8 cellular contexts compared by ENCODE assay signal in genomic region chr17:82716383-82717181, GRCh38. TPM values are rescaled to one million over a fixed set of nuclear protein-coding genes. Genes with fewer than 3 reads are reported as not detected.
DNase-seq lines count a peak whose midpoint lies in the region; ATAC-seq and TF ChIP-seq lines count a peak whose summit lies in the region.

TSS of gene FN3KRP (plus strand) at chr17:82716706. CDS start at chr17:82716756, 50 bp downstream.

- intact Hi-C loops in Caco-2 (cut with micrococcal nuclease; ENCODE audit: unreplicated experiment) = loop anchor here (2.0 kb wide), 1 partner anchor 18 kb away; the partner anchor contains the start of gene RAB40B

- H2AFZ ChIP-seq in KMS-11 (ENCODE audit: low read depth) = peak within 1 kb of the TSS; percentile 89

- TF ChIP-seq POLR2A in Peyer's patch (IDR thresholded peaks at IDR 0.05) = peak; percentile 61 to 63

- no peaks in the 10 kb centered on the region; the same call in 1 of the 2 replicates for H4K20me1 ChIP-seq in KMS-11 (ENCODE audit: insufficient read depth)

- no peaks in the 10 kb centered on the region for H3K4me1 ChIP-seq in Caco-2
- H3K4me1 ChIP-seq in KMS-11 (ENCODE audit: low read depth, poor library complexity, severe bottlenecking) = peaks cover 20% of the 10 kb centered on the region
- peaks cover 0 to 18% (median 12%) of the 10 kb centered on the region in 4 donors for H3K4me1 ChIP-seq in Peyer's patch
- peaks cover 0 to 12% of the 10 kb centered on the region in 2 donors for H3K4me1 ChIP-seq in esophagus (ENCODE audit: control insufficient read depth in 2 of 2, insufficient read depth in 2 of 2, low read length in 1 of 2)
- H3K4me1 ChIP-seq in muscle layer of colon (ENCODE audit: insufficient read depth, low read length) = peaks cover 15% of the 10 kb centered on the region

- POLR2A ChIA-PET in Caco-2 (lab: Charles Lee) = interaction anchor here (0.6 to 1.0 kb wide), 5 partner anchors 33 to 1159 kb away, joined by 3 to 7 read pairs (median 4); no protein-coding TSS in a partner anchor

- ATAC-seq in GM21529 (IDR thresholded peaks at IDR 0.05; ENCODE audit: unreplicated experiment) = peak; percentile 59
- peak; percentile 92 to 95 for ATAC-seq in activated T-cell treated with anti-CD3 and anti-CD28 coated beads, Interleukin-2, amount 50 U/mL, for 4 hours

- H3K27ac Mint-ChIP-seq in Caco-2 (ENCODE audit: unreplicated experiment) = peak within 1 kb of the TSS; percentile 24

- H3K36me3 Mint-ChIP-seq in Caco-2 (ENCODE audit: insufficient read depth, unreplicated experiment) = peaks cover 34% of the 10 kb centered on the region
- peaks cover 13% of the 10 kb centered on the region for H3K36me3 Mint-ChIP-seq in activated T-cell treated with anti-CD3 and anti-CD28 coated beads, Interleukin-2, amount 50 U/mL, for 4 hours (ENCODE audit: insufficient read depth)

- DNase-seq in Caco-2 = peak; percentile 92 to 97
- peak; percentile 94 to 98 (median 98) for DNase-seq in Peyer's patch
- DNase-seq in activated T-cell treated with anti-CD3 and anti-CD28 coated beads, Interleukin-2, amount 50 U/mL, for 4 hours = peak; percentile 83
- DNase-seq in stimulated activated CD8-positive, alpha-beta memory T cell treated with anti-CD3 and anti-CD28 coated beads, Interleukin-4, amount 100 ng/mL, for 48 hours = peak; percentile 93

- no peaks in the 10 kb centered on the region for H3K9me3 Mint-ChIP-seq in Caco-2 (ENCODE audit: unreplicated experiment)
- H3K9me3 Mint-ChIP-seq in activated T-cell treated with anti-CD3 and anti-CD28 coated beads, Interleukin-2, amount 50 U/mL, for 4 hours = no peaks in the 10 kb centered on the region

- peak within 1 kb of the TSS; percentile 83 for H3K4me2 ChIP-seq in KMS-11

- H3K27ac ChIP-seq in KMS-11 = peak within 1 kb of the TSS; percentile 21; the same call in 1 of the 2 replicates
- H3K27ac ChIP-seq in Peyer's patch = peak within 1 kb of the TSS; percentile 65 to 89 (median 80)
- H3K27ac ChIP-seq in esophagus (ENCODE audit: low read depth in 2 of 2, low read length in 1 of 2) = peak within 1 kb of the TSS; percentile 66 to 75
- peak within 1 kb of the TSS; percentile 63 for H3K27ac ChIP-seq in muscle layer of colon (ENCODE audit: low read depth, low read length)

- CTCF ChIA-PET in Caco-2 (lab: Charles Lee) = interaction anchor here (0.6 to 1.6 kb wide), 7 partner anchors 9 to 914 kb away, joined by 3 to 8 read pairs (median 6); no protein-coding TSS in a partner anchor

- H3K9ac ChIP-seq in KMS-11 (peak within 1 kb of the TSS; percentile 64; the same call in 1 of the 2 replicates), muscle layer of colon (ENCODE audit: low read length) (peak within 1 kb of the TSS; percentile 65)

- 0 to 1% methylated on average over 71 to 86 of the region's 86 CpGs for WGBS in esophagus, 2 donors

- peak within 1 kb of the TSS; percentile 70 for H3K4me3 Mint-ChIP-seq in Caco-2 (ENCODE audit: unreplicated experiment)
- H3K4me3 Mint-ChIP-seq in activated T-cell treated with anti-CD3 and anti-CD28 coated beads, Interleukin-2, amount 50 U/mL, for 4 hours = peak within 1 kb of the TSS; percentile 95

- 0 out of 2 replicates have a peak, but pooled peaks cover 5% of the 10 kb centered on the region for H3K9me3 ChIP-seq in Caco-2
- H3K9me3 ChIP-seq in Peyer's patch = no peaks in the 10 kb centered on the region
- H3K9me3 ChIP-seq in esophagus (ENCODE audit: control insufficient read depth in 2 of 2, insufficient read depth in 1 of 2, low read depth in 1 of 2, low read length in 1 of 2) = no peaks in the 10 kb centered on the region
- no peaks in the 10 kb centered on the region for H3K9me3 ChIP-seq in muscle layer of colon (ENCODE audit: low read length)

- BruUV-seq in Caco-2 (replicated peaks; lab: Mats Ljungman, UMichigan) = no TSS peak

- H3K79me2 ChIP-seq in KMS-11 (ENCODE audit: insufficient read depth, low read depth) = peaks cover 15% of the 10 kb centered on the region; the same call in 1 of the 2 replicates

- TF ChIP-seq CTCF in Caco-2 (IDR thresholded peaks at IDR 0.05; ENCODE audit: insufficient read depth in 1 of 2, low read depth in 1 of 2, low read length in 1 of 2, severe bottlenecking in 1 of 2, unreplicated experiment in 1 of 2) (no peak), KMS-11 (conservative IDR thresholded peaks at IDR 0.05; ENCODE audit: low read depth, low read length) (no peak), Peyer's patch (IDR thresholded peaks at IDR 0.05) (no peak)

- H3K4me3 ChIP-seq in Caco-2 (ENCODE audit: low read depth, low read length) (peak within 1 kb of the TSS; percentile 95), KMS-11 (IDR thresholded peaks at IDR 0.05; ENCODE audit: insufficient read depth, low read depth, low read length) (peak within 1 kb of the TSS; percentile 16), Peyer's patch (peak within 1 kb of the TSS; percentile 74 to 94 (median 85)), esophagus (ENCODE audit: low read depth in 1 of 2, low read length in 2 of 2) (peak within 1 kb of the TSS; percentile 77 to 79), muscle layer of colon (ENCODE audit: low read depth in 1 of 2, low read length in 2 of 2) (peak within 1 kb of the TSS; percentile 75 to 85)

- H3K27me3 ChIP-seq in Caco-2 (replicated peaks; ENCODE audit: control insufficient read depth, insufficient read depth, low read length) (no peaks in the 10 kb centered on the region), KMS-11 (ENCODE audit: insufficient read depth, low read depth) (no peaks in the 10 kb centered on the region), Peyer's patch (no peaks in the 10 kb centered on the region), esophagus (ENCODE audit: control insufficient read depth in 1 of 2, insufficient read depth in 2 of 2, low read length in 2 of 2) (no peaks in the 10 kb centered on the region), muscle layer of colon (ENCODE audit: control insufficient read depth in 1 of 2, insufficient read depth in 2 of 2, low read length in 2 of 2) (no peaks in the 10 kb centered on the region)

- H3K27me3 Mint-ChIP-seq in Caco-2 (ENCODE audit: insufficient read depth, unreplicated experiment) = no peaks in the 10 kb centered on the region
- no peaks in the 10 kb centered on the region for H3K27me3 Mint-ChIP-seq in activated T-cell treated with anti-CD3 and anti-CD28 coated beads, Interleukin-2, amount 50 U/mL, for 4 hours (ENCODE audit: low read depth)

- H3K4me1 Mint-ChIP-seq in Caco-2 (ENCODE audit: low read depth, unreplicated experiment) = peaks cover 10% of the 10 kb centered on the region
- H3K4me1 Mint-ChIP-seq in activated T-cell treated with anti-CD3 and anti-CD28 coated beads, Interleukin-2, amount 50 U/mL, for 4 hours (ENCODE audit: low read depth) = peaks cover 21% of the 10 kb centered on the region

- peaks cover 2% of the 10 kb centered on the region; the same call in 1 of the 2 replicates for H3K36me3 ChIP-seq in Caco-2 (ENCODE audit: control insufficient read depth, insufficient read depth, low read length)
- no peaks in the 10 kb centered on the region for H3K36me3 ChIP-seq in KMS-11 (ENCODE audit: insufficient read depth)
- peaks cover 0 to 25% (median 0%) of the 10 kb centered on the region in 3 donors for H3K36me3 ChIP-seq in Peyer's patch
- H3K36me3 ChIP-seq in esophagus (ENCODE audit: control insufficient read depth in 2 of 2, insufficient read depth in 2 of 2, low read length in 1 of 2) = peaks cover 0 to 14% of the 10 kb centered on the region in 2 donors
- H3K36me3 ChIP-seq in muscle layer of colon (ENCODE audit: insufficient read depth, low read length) = peaks cover 18% of the 10 kb centered on the region

RNA-seq across cellular contexts. Expression of gene FN3KRP, which starts in this region (rescaled TPM):
- total RNA-seq in Caco-2 (2022) = 47.2 and 53.6 TPM in 2 replicates
- 10 to 100 TPM; 15.5 to 33.0 (median 19.7) TPM for total RNA-seq in Peyer's patch
- 10 to 100 TPM; 34.9 to 43.8 (median 36.0) TPM for total RNA-seq in activated T-cell treated with anti-CD3 and anti-CD28 coated beads, Interleukin-2, amount 50 U/mL, for 4 hours
- polyA plus RNA-seq in esophagus = 10 to 100 TPM; 15.6 to 19.0 TPM

Comparison
In these comparisons a context has a peak if more than half of its experiments do, and no peak if none do; other contexts are left out.
1. Peak in every context shown above with its lines: DNase-seq, ATAC-seq, H3K4me3 ChIP-seq and H3K27ac ChIP-seq.
2. H3K4me3 ChIP-seq: peak in every context shown above with its lines; median percentile 95 in Caco-2; 85 in Peyer's patch; 80 in muscle layer of colon; 78 in esophagus; 16 in KMS-11.
3. H3K27ac ChIP-seq: peak in every context shown above with its lines; median percentile 80 in Peyer's patch; 70 in esophagus; 63 in muscle layer of colon; 21 in KMS-11.